ENCODE assay signal across 1 cellular context in genomic region chr6:125745281-125746018, GRCh38.
TF ChIP-seq lines count a peak whose summit lies in the region.

No MANE protein-coding gene starts in this region.

TF ChIP-seq in H1, 55 proteins besides CTCF, POLR2A, EP300 and RAD21:
- TF ChIP-seq, protein P1, sequence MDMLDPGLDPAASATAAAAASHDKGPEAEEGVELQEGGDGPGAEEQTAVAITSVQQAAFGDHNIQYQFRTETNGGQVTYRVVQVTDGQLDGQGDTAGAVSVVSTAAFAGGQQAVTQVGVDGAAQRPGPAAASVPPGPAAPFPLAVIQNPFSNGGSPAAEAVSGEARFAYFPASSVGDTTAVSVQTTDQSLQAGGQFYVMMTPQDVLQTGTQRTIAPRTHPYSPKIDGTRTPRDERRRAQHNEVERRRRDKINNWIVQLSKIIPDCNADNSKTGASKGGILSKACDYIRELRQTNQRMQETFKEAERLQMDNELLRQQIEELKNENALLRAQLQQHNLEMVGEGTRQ (IDR thresholded peaks at IDR 0.05; ENCODE audit: low read length) = peak; percentile 27; the same call in 1 of the 2 replicates
- TF ChIP-seq, protein P2, sequence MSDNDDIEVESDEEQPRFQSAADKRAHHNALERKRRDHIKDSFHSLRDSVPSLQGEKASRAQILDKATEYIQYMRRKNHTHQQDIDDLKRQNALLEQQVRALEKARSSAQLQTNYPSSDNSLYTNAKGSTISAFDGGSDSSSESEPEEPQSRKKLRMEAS (IDR thresholded peaks at IDR 0.05) = peak; percentile 91
- peak; percentile 70 for TF ChIP-seq YY1 (IDR thresholded peaks at IDR 0.05; ENCODE audit: low read depth, low read length)
- no peak for TF ChIP-seq JUND (IDR thresholded peaks at IDR 0.05; ENCODE audit: low read length)
- TF ChIP-seq SIN3A (conservative IDR thresholded peaks at IDR 0.05 in 1 of 2, IDR thresholded peaks at IDR 0.05 in 1 of 2; ENCODE audit: low read depth in 1 of 2, low read length in 2 of 2) = 0 out of 4 replicates have a peak, but pooled peaks of 1 of the 2 experiments have one; percentile 49
- no peak for TF ChIP-seq TCF12 (IDR thresholded peaks at IDR 0.05; ENCODE audit: low read depth, low read length)
- TF ChIP-seq, protein P3, sequence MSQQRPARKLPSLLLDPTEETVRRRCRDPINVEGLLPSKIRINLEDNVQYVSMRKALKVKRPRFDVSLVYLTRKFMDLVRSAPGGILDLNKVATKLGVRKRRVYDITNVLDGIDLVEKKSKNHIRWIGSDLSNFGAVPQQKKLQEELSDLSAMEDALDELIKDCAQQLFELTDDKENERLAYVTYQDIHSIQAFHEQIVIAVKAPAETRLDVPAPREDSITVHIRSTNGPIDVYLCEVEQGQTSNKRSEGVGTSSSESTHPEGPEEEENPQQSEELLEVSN (IDR thresholded peaks at IDR 0.05) = peak; percentile 85
- TF ChIP-seq TEAD4 (IDR thresholded peaks at IDR 0.05; ENCODE audit: low read depth, low read length) = peak; percentile 61; the same call in 1 of the 2 replicates
- TF ChIP-seq, protein P4, sequence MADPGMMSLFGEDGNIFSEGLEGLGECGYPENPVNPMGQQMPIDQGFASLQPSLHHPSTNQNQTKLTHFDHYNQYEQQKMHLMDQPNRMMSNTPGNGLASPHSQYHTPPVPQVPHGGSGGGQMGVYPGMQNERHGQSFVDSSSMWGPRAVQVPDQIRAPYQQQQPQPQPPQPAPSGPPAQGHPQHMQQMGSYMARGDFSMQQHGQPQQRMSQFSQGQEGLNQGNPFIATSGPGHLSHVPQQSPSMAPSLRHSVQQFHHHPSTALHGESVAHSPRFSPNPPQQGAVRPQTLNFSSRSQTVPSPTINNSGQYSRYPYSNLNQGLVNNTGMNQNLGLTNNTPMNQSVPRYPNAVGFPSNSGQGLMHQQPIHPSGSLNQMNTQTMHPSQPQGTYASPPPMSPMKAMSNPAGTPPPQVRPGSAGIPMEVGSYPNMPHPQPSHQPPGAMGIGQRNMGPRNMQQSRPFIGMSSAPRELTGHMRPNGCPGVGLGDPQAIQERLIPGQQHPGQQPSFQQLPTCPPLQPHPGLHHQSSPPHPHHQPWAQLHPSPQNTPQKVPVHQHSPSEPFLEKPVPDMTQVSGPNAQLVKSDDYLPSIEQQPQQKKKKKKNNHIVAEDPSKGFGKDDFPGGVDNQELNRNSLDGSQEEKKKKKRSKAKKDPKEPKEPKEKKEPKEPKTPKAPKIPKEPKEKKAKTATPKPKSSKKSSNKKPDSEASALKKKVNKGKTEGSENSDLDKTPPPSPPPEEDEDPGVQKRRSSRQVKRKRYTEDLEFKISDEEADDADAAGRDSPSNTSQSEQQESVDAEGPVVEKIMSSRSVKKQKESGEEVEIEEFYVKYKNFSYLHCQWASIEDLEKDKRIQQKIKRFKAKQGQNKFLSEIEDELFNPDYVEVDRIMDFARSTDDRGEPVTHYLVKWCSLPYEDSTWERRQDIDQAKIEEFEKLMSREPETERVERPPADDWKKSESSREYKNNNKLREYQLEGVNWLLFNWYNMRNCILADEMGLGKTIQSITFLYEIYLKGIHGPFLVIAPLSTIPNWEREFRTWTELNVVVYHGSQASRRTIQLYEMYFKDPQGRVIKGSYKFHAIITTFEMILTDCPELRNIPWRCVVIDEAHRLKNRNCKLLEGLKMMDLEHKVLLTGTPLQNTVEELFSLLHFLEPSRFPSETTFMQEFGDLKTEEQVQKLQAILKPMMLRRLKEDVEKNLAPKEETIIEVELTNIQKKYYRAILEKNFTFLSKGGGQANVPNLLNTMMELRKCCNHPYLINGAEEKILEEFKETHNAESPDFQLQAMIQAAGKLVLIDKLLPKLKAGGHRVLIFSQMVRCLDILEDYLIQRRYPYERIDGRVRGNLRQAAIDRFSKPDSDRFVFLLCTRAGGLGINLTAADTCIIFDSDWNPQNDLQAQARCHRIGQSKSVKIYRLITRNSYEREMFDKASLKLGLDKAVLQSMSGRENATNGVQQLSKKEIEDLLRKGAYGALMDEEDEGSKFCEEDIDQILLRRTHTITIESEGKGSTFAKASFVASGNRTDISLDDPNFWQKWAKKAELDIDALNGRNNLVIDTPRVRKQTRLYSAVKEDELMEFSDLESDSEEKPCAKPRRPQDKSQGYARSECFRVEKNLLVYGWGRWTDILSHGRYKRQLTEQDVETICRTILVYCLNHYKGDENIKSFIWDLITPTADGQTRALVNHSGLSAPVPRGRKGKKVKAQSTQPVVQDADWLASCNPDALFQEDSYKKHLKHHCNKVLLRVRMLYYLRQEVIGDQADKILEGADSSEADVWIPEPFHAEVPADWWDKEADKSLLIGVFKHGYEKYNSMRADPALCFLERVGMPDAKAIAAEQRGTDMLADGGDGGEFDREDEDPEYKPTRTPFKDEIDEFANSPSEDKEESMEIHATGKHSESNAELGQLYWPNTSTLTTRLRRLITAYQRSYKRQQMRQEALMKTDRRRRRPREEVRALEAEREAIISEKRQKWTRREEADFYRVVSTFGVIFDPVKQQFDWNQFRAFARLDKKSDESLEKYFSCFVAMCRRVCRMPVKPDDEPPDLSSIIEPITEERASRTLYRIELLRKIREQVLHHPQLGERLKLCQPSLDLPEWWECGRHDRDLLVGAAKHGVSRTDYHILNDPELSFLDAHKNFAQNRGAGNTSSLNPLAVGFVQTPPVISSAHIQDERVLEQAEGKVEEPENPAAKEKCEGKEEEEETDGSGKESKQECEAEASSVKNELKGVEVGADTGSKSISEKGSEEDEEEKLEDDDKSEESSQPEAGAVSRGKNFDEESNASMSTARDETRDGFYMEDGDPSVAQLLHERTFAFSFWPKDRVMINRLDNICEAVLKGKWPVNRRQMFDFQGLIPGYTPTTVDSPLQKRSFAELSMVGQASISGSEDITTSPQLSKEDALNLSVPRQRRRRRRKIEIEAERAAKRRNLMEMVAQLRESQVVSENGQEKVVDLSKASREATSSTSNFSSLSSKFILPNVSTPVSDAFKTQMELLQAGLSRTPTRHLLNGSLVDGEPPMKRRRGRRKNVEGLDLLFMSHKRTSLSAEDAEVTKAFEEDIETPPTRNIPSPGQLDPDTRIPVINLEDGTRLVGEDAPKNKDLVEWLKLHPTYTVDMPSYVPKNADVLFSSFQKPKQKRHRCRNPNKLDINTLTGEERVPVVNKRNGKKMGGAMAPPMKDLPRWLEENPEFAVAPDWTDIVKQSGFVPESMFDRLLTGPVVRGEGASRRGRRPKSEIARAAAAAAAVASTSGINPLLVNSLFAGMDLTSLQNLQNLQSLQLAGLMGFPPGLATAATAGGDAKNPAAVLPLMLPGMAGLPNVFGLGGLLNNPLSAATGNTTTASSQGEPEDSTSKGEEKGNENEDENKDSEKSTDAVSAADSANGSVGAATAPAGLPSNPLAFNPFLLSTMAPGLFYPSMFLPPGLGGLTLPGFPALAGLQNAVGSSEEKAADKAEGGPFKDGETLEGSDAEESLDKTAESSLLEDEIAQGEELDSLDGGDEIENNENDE (IDR thresholded peaks at IDR 0.05; ENCODE audit: insufficient replicate concordance, low read length) = peak; percentile 57
- no peak for TF ChIP-seq TAF7 (optimal IDR thresholded peaks at IDR 0.05; ENCODE audit: borderline replicate concordance, low read depth, low read length)
- peak; percentile 19 for TF ChIP-seq KDM4A (IDR thresholded peaks at IDR 0.05; ENCODE audit: low read depth, low read length, severe bottlenecking)
